In the genomic region with DNA sequence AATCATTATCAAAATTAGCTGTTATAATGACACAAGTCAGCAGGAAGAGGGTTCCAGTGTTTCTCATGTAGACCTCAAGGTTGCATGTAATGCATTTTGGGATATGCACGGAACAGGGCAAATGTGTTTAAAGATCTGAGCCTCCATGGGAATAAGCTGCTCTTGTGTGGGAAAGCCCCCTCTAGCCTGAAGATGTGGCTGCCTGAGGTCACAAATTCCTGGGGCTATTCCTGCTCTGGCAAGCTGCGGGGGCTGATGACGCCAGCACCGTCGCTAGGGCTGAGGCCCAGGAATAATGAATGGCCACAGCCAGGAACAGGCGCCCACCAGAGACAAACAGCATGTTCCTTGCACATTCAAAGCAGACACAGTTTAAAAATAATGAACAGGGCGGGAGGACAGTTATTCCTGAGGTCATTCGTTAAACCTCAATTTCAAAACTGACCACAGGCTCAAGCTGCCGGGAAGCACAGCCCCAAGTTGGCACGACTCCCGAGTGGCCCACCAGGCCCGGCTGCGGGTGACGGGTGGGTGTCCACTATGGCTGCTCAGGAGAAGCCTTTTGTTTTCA, we compare ENCODE assay signal across 10 cellular contexts. TPM values are rescaled to one million over a fixed set of nuclear protein-coding genes. Genes with fewer than 3 reads are reported as not detected.
DNase-seq lines count a peak whose midpoint lies in the region; ATAC-seq and TF ChIP-seq lines count a peak whose summit lies in the region.
"Had no signal": no experiment of that assay in that cellular context is flagged by ENCODE, and none has a peak within 500 bp of the region (broad histone marks: within the 10 kb centered on the region; RNA-seq: fewer than 3 reads in every experiment).

No MANE protein-coding gene starts in this region.

- H3K36me3 ChIP-seq in uterus: no peaks in the 10 kb centered on the region

- ATAC-seq in GM21737 (IDR thresholded peaks at IDR 0.05; ENCODE audit: unreplicated experiment): no peak
- ATAC-seq in stimulated activated effector memory CD8-positive, alpha-beta T cell treated with anti-CD3 and anti-CD28 coated beads, Interleukin-12 subunit alpha, Interleukin-12 subunit beta, amount 100 ng/mL, for 72 hours: no peak

- H3K4me3 Mint-ChIP-seq in nephron: peak overlapping the region; percentile 2 to 51 (median 19)
- no peak overlapping the region for H3K4me3 Mint-ChIP-seq in stimulated activated effector memory CD8-positive, alpha-beta T cell treated with anti-CD3 and anti-CD28 coated beads, Interleukin-12 subunit alpha, Interleukin-12 subunit beta, amount 100 ng/mL, for 72 hours

- no peak for TF ChIP-seq POLR2A in uterus (IDR thresholded peaks at IDR 0.05)

- no peaks in the 10 kb centered on the region for H3K27me3 ChIP-seq in uterus

- H3K27ac Mint-ChIP-seq in nephron: peak overlapping the region; percentile 76 to 91 (median 82)
- H3K27ac Mint-ChIP-seq in stimulated activated effector memory CD8-positive, alpha-beta T cell treated with anti-CD3 and anti-CD28 coated beads, Interleukin-12 subunit alpha, Interleukin-12 subunit beta, amount 100 ng/mL, for 72 hours: no peak overlapping the region

- TF ChIP-seq CTCF in fibroblast of pulmonary artery (IDR thresholded peaks at IDR 0.05; ENCODE audit: low read length, missing control alignments): no peak
- TF ChIP-seq CTCF in nephron (IDR thresholded peaks at IDR 0.05; ENCODE audit: unreplicated experiment in 3 of 3): no peak
- no peak for TF ChIP-seq CTCF in uterus (IDR thresholded peaks at IDR 0.05)

- peaks cover 58% of the 10 kb centered on the region for H3K4me1 Mint-ChIP-seq in nephron
- H3K4me1 Mint-ChIP-seq in stimulated activated effector memory CD8-positive, alpha-beta T cell treated with anti-CD3 and anti-CD28 coated beads, Interleukin-12 subunit alpha, Interleukin-12 subunit beta, amount 100 ng/mL, for 72 hours: peaks cover 59% of the 10 kb centered on the region

- no peak overlapping the region for H3K4me3 ChIP-seq in fibroblast of pulmonary artery (replicated peaks; ENCODE audit: low read depth, low read length)
- H3K4me3 ChIP-seq in uterus: no peak overlapping the region

- H3K9me3 ChIP-seq in uterus: no peaks in the 10 kb centered on the region

- peak; percentile 62 for DNase-seq in SKM-1 treated with dmso at 0.1 percent for 144 hours (lab: John Stamatoyannopoulos, UW; ENCODE audit: unreplicated experiment)
- DNase-seq in SKM-1 (lab: John Stamatoyannopoulos, UW; ENCODE audit: unreplicated experiment): no peak
- DNase-seq in fibroblast of pulmonary artery (ENCODE audit: low read depth): peak; percentile 85
- DNase-seq in uterus: peak; percentile 67 to 80
- DNase-seq in stimulated activated effector memory CD8-positive, alpha-beta T cell treated with anti-CD3 and anti-CD28 coated beads, Interleukin-12 subunit alpha, Interleukin-12 subunit beta, amount 100 ng/mL, for 72 hours (ENCODE audit: low spot score in 2 of 2): no peak
- DNase-seq in NCI-H187 treated with DMSO at 0.1 percent for 48 hours (lab: John Stamatoyannopoulos, UW): no peak
- DNase-seq: NCI-H524 had no signal

- peaks cover 4% of the 10 kb centered on the region for H3K27me3 Mint-ChIP-seq in nephron (ENCODE audit: low read depth)

- intact Hi-C loops in uterus (cut with DNase I; ENCODE audit: low total_unique reads): no loop called here

- H3K4me1 ChIP-seq in uterus: peaks cover 0 to 27% of the 10 kb centered on the region in 2 donors

- no peaks in the 10 kb centered on the region for H3K9me3 Mint-ChIP-seq in nephron
- no peaks in the 10 kb centered on the region for H3K9me3 Mint-ChIP-seq in stimulated activated effector memory CD8-positive, alpha-beta T cell treated with anti-CD3 and anti-CD28 coated beads, Interleukin-12 subunit alpha, Interleukin-12 subunit beta, amount 100 ng/mL, for 72 hours

- H3K36me3 Mint-ChIP-seq in nephron (ENCODE audit: low read depth): no peaks in the 10 kb centered on the region
- no peaks in the 10 kb centered on the region for H3K36me3 Mint-ChIP-seq in stimulated activated effector memory CD8-positive, alpha-beta T cell treated with anti-CD3 and anti-CD28 coated beads, Interleukin-12 subunit alpha, Interleukin-12 subunit beta, amount 100 ng/mL, for 72 hours

- H3K27ac ChIP-seq in uterus: peak overlapping the region; percentile 64 to 70
- H3K27ac ChIP-seq: 22Rv1 had no signal

RNA-seq across cellular contexts. Expression of gene OSBPL5, which starts 11.7 kb away (rescaled TPM):
- 10 to 100 TPM; 24.7 to 83.3 (median 48.2) TPM for total RNA-seq in uterus

Comparison
In these comparisons a context has a peak if more than half of its experiments do, and no peak if none do; other contexts are left out.
1. DNase-seq: peak in SKM-1 treated with dmso at 0.1 percent for 144 hours (single experiment), fibroblast of pulmonary artery (single experiment) and uterus (2 of 2); none in SKM-1 (single experiment), stimulated activated effector memory CD8-positive, alpha-beta T cell treated with anti-CD3 and anti-CD28 coated beads, Interleukin-12 subunit alpha, Interleukin-12 subunit beta, amount 100 ng/mL, for 72 hours (0 of 2) and NCI-H187 treated with DMSO at 0.1 percent for 48 hours (single experiment).